11 cellular contexts compared by ENCODE assay signal in the genomic region with DNA sequence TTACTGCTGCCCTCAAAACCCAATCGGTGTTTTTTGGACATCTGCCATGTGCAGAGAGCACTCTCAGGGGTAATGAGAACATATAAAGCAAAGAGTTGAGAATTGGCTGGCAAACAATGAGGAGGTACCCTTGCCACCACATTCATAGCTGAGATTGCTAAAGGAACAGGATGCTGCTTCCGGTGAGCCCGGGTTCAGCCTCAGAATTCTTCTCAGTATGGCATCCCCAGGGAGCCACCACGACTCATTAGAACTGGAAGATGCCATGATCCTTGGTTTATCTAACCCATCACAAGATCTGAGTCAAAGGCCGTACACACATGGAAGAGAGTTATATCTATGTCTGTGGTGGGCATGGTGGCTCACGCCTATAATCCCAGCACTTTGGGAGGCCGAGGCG.
DNase-seq lines count a peak whose midpoint lies in the region; ATAC-seq and TF ChIP-seq lines count a peak whose summit lies in the region.
"Had no signal": no experiment of that assay in that cellular context is flagged by ENCODE, and none has a peak within 500 bp of the region (broad histone marks: within the 10 kb centered on the region; RNA-seq: fewer than 3 reads in every experiment).

No MANE protein-coding gene starts in this region.

- no peak overlapping the region for H2AFZ ChIP-seq in hepatocyte

- peaks cover 41% of the 10 kb centered on the region for H3K36me3 Mint-ChIP-seq in natural killer cell treated with Interleukin-12 subunit alpha and Interleukin-12 subunit beta and Interleukin-15 and Interleukin-18, amount 100 ng/mL, for 72 hours
- peaks cover 29% of the 10 kb centered on the region for H3K36me3 Mint-ChIP-seq in natural killer cell

- ATAC-seq in natural killer cell treated with Interleukin-12 subunit alpha and Interleukin-12 subunit beta and Interleukin-15 and Interleukin-18, amount 100 ng/mL, for 72 hours, result no peak
- ATAC-seq in natural killer cell (no peak), HG03565 (IDR thresholded peaks at IDR 0.05; ENCODE audit: unreplicated experiment) (no peak), GM18498 (IDR thresholded peaks at IDR 0.05; ENCODE audit: unreplicated experiment) (no peak)

- H3K9me3 ChIP-seq in hepatocyte (ENCODE audit: low read depth) (no peaks in the 10 kb centered on the region), spleen (no peaks in the 10 kb centered on the region)

- H3K27me3 ChIP-seq in hepatocyte (no peaks in the 10 kb centered on the region), spleen (replicated peaks in 1 of 7) (no peaks in the 10 kb centered on the region)

- peak overlapping the region; percentile 28 to 62 for H3K27ac Mint-ChIP-seq in natural killer cell treated with Interleukin-12 subunit alpha and Interleukin-12 subunit beta and Interleukin-15 and Interleukin-18, amount 100 ng/mL, for 72 hours
- H3K27ac Mint-ChIP-seq in natural killer cell, result no peak overlapping the region

- CTCF ChIA-PET in RWPE1 (lab: Yijun Ruan, JAX), result no interaction called here

- H3K4me3 ChIP-seq in hepatocyte, result no peak overlapping the region
- H3K4me3 ChIP-seq in spleen, result no peak overlapping the region

- WGBS in hepatocyte (ENCODE audit: low lambda C conversion rate, missing lambda C conversion rate), result 93% methylated on average over 8 of the region's 8 CpGs
- 84 to 95% (median 90%) methylated on average over 8 of the region's 8 CpGs for WGBS in spleen, 5 donors

- H3K4me3 Mint-ChIP-seq in natural killer cell treated with Interleukin-12 subunit alpha and Interleukin-12 subunit beta and Interleukin-15 and Interleukin-18, amount 100 ng/mL, for 72 hours, result no peak overlapping the region
- no peak overlapping the region for H3K4me3 Mint-ChIP-seq in natural killer cell

- TF ChIP-seq CTCF in natural killer cell (IDR thresholded peaks at IDR 0.05) (no peak), RWPE1 (conservative IDR thresholded peaks at IDR 0.05; ENCODE audit: low read depth) (no peak), hepatocyte (IDR thresholded peaks at IDR 0.05; ENCODE audit: poor library complexity) (no peak), spleen (IDR thresholded peaks at IDR 0.05 in 8 of 11, conservative IDR thresholded peaks at IDR 0.05 in 3 of 11) (no peak)

- no peaks in the 10 kb centered on the region for H3K9me2 ChIP-seq in hepatocyte (replicated peaks; ENCODE audit: insufficient read depth)

- H3K36me3 ChIP-seq in hepatocyte (replicated peaks; ENCODE audit: insufficient read depth, low read depth) (no peaks in the 10 kb centered on the region), spleen (peaks cover 0 to 78% (median 25%) of the 10 kb centered on the region in 6 donors)
- H3K36me3 ChIP-seq: WERI-Rb-1 had no signal

- no peaks in the 10 kb centered on the region for H4K20me1 ChIP-seq in hepatocyte (ENCODE audit: insufficient read depth, poor library complexity, severe bottlenecking)

- H3K4me1 ChIP-seq in hepatocyte (ENCODE audit: insufficient read depth), result peaks cover 23% of the 10 kb centered on the region
- H3K4me1 ChIP-seq in spleen, result peaks cover 3 to 87% (median 40%) of the 10 kb centered on the region in 6 donors

- no peak overlapping the region for H3K4me2 ChIP-seq in hepatocyte

- H3K4me1 Mint-ChIP-seq in natural killer cell treated with Interleukin-12 subunit alpha and Interleukin-12 subunit beta and Interleukin-15 and Interleukin-18, amount 100 ng/mL, for 72 hours (ENCODE audit: low read depth in 2 of 2), result peaks cover 15 to 35% of the 10 kb centered on the region in 2 donors
- peaks cover 18 to 29% of the 10 kb centered on the region in 2 donors for H3K4me1 Mint-ChIP-seq in natural killer cell

- POLR2A ChIA-PET in RWPE1 (lab: Yijun Ruan, JAX; ENCODE audit: low non-redundant PET), result no interaction called here

- peaks cover 5% of the 10 kb centered on the region for H3K9me3 Mint-ChIP-seq in natural killer cell treated with Interleukin-12 subunit alpha and Interleukin-12 subunit beta and Interleukin-15 and Interleukin-18, amount 100 ng/mL, for 72 hours
- H3K9me3 Mint-ChIP-seq in natural killer cell, result no peaks in the 10 kb centered on the region

- intact Hi-C loops in natural killer cell (cut with micrococcal nuclease), result no loop called here
- intact Hi-C loops in spleen (cut with DNase I; ENCODE audit: low total_unique reads), result no loop called here

- no peak for TF ChIP-seq POLR2A in spleen (IDR thresholded peaks at IDR 0.05)

- H3K79me2 ChIP-seq in hepatocyte, result peaks cover 85% of the 10 kb centered on the region

- no peaks in the 10 kb centered on the region for H3K27me3 Mint-ChIP-seq in natural killer cell treated with Interleukin-12 subunit alpha and Interleukin-12 subunit beta and Interleukin-15 and Interleukin-18, amount 100 ng/mL, for 72 hours
- H3K27me3 Mint-ChIP-seq in natural killer cell (ENCODE audit: low read depth in 2 of 2), result no peaks in the 10 kb centered on the region

- DNase-seq in natural killer cell treated with Interleukin-12 subunit alpha and Interleukin-12 subunit beta and Interleukin-15 and Interleukin-18, amount 100 ng/mL, for 72 hours (ENCODE audit: low spot score), result no peak
- no peak for DNase-seq in natural killer cell
- DNase-seq in RWPE1 (ENCODE audit: low spot score), result no peak
- DNase-seq in hepatocyte (ENCODE audit: low spot score), result no peak
- no peak for DNase-seq in T-helper 9 cell
- no peak for DNase-seq in spleen
- DNase-seq: effector memory CD4-positive, alpha-beta T cell; stimulated activated CD4-positive, alpha-beta T cell treated with anti-CD3 and anti-CD28 coated beads, Interleukin-12 subunit alpha, Interleukin-12 subunit beta, amount 100 ng/mL, for 4 hours; WERI-Rb-1 had no signal

- H3K27ac ChIP-seq in RWPE1, result peak overlapping the region; percentile 78
- H3K27ac ChIP-seq in hepatocyte, result peak overlapping the region; percentile 80
- H3K27ac ChIP-seq in spleen, result peak overlapping the region in 1 of 8 donors; percentile 16
- H3K27ac ChIP-seq: WERI-Rb-1 had no signal

Comparison
In these comparisons a context has a peak if more than half of its experiments do, and no peak if none do; other contexts are left out.
1. H3K27ac Mint-ChIP-seq: peak in natural killer cell treated with Interleukin-12 subunit alpha and Interleukin-12 subunit beta and Interleukin-15 and Interleukin-18, amount 100 ng/mL, for 72 hours (2 of 2); none in natural killer cell (0 of 2).